ENCODE assay signal across 26 cellular contexts in the genomic region with DNA sequence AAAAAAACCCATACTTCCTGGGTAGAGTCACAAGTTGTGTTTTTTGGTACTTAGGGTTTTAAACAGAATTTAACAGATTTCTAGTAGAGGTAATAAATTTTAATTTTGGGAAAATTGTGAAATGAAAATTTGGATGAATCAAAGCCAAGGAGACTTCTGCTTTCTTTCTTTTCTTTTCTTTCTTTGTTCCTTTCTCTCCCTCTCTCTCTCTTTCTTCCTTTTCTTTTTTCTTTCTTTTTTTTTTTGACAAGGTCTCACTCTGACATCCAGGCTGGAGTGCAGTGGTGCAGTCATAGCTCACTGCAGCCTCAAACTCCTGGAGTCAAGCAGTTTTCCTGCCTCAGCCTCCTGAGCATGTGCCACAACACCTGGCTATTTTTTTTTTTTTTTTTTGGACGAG.
"Had no signal": no experiment of that assay in that cellular context is flagged by ENCODE, and none has a peak within 500 bp of the region (broad histone marks: within the 10 kb centered on the region; RNA-seq: fewer than 3 reads in every experiment).

No MANE protein-coding gene starts in this region.

- H3K4me1 Mint-ChIP-seq: activated CD8-positive, alpha-beta memory T cell treated with anti-CD3 and anti-CD28 coated beads, Interleukin-2, amount 10 ng/mL, durations not matched to agents 7 days and 5 days had no signal

- H3K4me3 ChIP-seq: colonic mucosa, gastroesophageal sphincter, skin epidermis, stomach, thyroid gland, upper lobe of left lung, vagina had no signal

- H3K9me3 ChIP-seq: colonic mucosa, gastroesophageal sphincter, stomach, thyroid gland, upper lobe of left lung, vagina had no signal

- H3K4me3 Mint-ChIP-seq: activated CD8-positive, alpha-beta memory T cell treated with anti-CD3 and anti-CD28 coated beads, Interleukin-2, amount 10 ng/mL, durations not matched to agents 7 days and 5 days; activated CD8-positive, alpha-beta T cell treated with anti-CD3 and anti-CD28 coated beads, Interleukin-2, amount 10 ng/mL, durations not matched to agents 7 days and 5 days; naive thymus-derived CD4-positive, alpha-beta T cell; stimulated activated naive B cell treated with anti-CD40 and anti-IgM and Interleukin-4, amounts not matched to agents 10 μg/mL and 1 μg/mL and 100 μg/mL, for 72 hours had no signal

- H3K27me3 Mint-ChIP-seq: activated CD8-positive, alpha-beta memory T cell treated with anti-CD3 and anti-CD28 coated beads, Interleukin-2, amount 10 ng/mL, durations not matched to agents 7 days and 5 days; naive thymus-derived CD4-positive, alpha-beta T cell; stimulated activated naive B cell treated with anti-CD40 and anti-IgM and Interleukin-4, amounts not matched to agents 10 μg/mL and 1 μg/mL and 100 μg/mL, for 72 hours had no signal

- H3K9me3 Mint-ChIP-seq: activated naive CD4-positive, alpha-beta T cell treated with anti-CD3 and anti-CD28 coated beads, Interleukin-2, amount 50 U/mL, for 72 hours; naive thymus-derived CD4-positive, alpha-beta T cell; stimulated activated naive B cell treated with anti-CD40 and anti-IgM and Interleukin-4, amounts not matched to agents 10 μg/mL and 1 μg/mL and 100 μg/mL, for 72 hours had no signal

- H3K4me1 ChIP-seq: colonic mucosa had no signal

- ATAC-seq: activated CD8-positive, alpha-beta memory T cell treated with anti-CD3 and anti-CD28 coated beads, Interleukin-2, amount 10 ng/mL, durations not matched to agents 7 days and 5 days; activated CD8-positive, alpha-beta T cell treated with anti-CD3 and anti-CD28 coated beads, Interleukin-2, amount 10 ng/mL, durations not matched to agents 7 days and 5 days; activated naive CD4-positive, alpha-beta T cell treated with anti-CD3 and anti-CD28 coated beads, Interleukin-2, amount 50 U/mL, for 72 hours; gastroesophageal sphincter; left cardiac atrium; naive thymus-derived CD4-positive, alpha-beta T cell; right cardiac atrium; stimulated activated naive B cell treated with anti-CD40 and anti-IgM and Interleukin-4, amounts not matched to agents 10 μg/mL and 1 μg/mL and 100 μg/mL, for 72 hours had no signal

- DNase-seq: activated CD4-positive, alpha-beta T cell treated with anti-CD3 and anti-CD28 coated beads for 1 hour; activated CD4-positive, alpha-beta T cell treated with anti-CD3 and anti-CD28 coated beads, Interleukin-2, amount 50 U/mL, for 1 hour; activated CD8-positive, alpha-beta memory T cell treated with anti-CD3 and anti-CD28 coated beads, Interleukin-2, amount 10 ng/mL, durations not matched to agents 7 days and 5 days; activated CD8-positive, alpha-beta T cell treated with anti-CD3 and anti-CD28 coated beads, Interleukin-2, amount 10 ng/mL, durations not matched to agents 7 days and 5 days; activated naive CD4-positive, alpha-beta T cell; activated T-cell treated with anti-CD3 and anti-CD28 coated beads, Interleukin-2, amount 50 U/mL, for 48 hours; anterior cingulate cortex; colonic mucosa; effector CD8-positive, alpha-beta T cell; hippocampal formation; left cardiac atrium; mammary epithelial cell; midbrain; naive thymus-derived CD4-positive, alpha-beta T cell; nucleus accumbens; right cardiac atrium; stimulated activated naive B cell treated with anti-CD40 and anti-IgM and Interleukin-4, amounts not matched to agents 10 μg/mL and 1 μg/mL and 100 μg/mL, for 72 hours; stomach; T-helper 2 cell; thyroid gland; upper lobe of left lung had no signal

- H3K36me3 ChIP-seq: colonic mucosa, thyroid gland had no signal

- FAIRE-seq: keratinocyte had no signal

- H3K27ac ChIP-seq: colonic mucosa, skin epidermis, stomach, thyroid gland, upper lobe of left lung, vagina had no signal

- H3K27ac Mint-ChIP-seq: activated CD8-positive, alpha-beta memory T cell treated with anti-CD3 and anti-CD28 coated beads, Interleukin-2, amount 10 ng/mL, durations not matched to agents 7 days and 5 days; activated CD8-positive, alpha-beta T cell treated with anti-CD3 and anti-CD28 coated beads, Interleukin-2, amount 10 ng/mL, durations not matched to agents 7 days and 5 days; activated naive CD4-positive, alpha-beta T cell treated with anti-CD3 and anti-CD28 coated beads, Interleukin-2, amount 50 U/mL, for 72 hours; naive thymus-derived CD4-positive, alpha-beta T cell; stimulated activated naive B cell treated with anti-CD40 and anti-IgM and Interleukin-4, amounts not matched to agents 10 μg/mL and 1 μg/mL and 100 μg/mL, for 72 hours had no signal

- H3K36me3 Mint-ChIP-seq: activated naive CD4-positive, alpha-beta T cell treated with anti-CD3 and anti-CD28 coated beads, Interleukin-2, amount 50 U/mL, for 72 hours had no signal

- H3K27me3 ChIP-seq: colonic mucosa, gastroesophageal sphincter, stomach, thyroid gland, upper lobe of left lung, vagina had no signal
